14 cellular contexts compared by ENCODE assay signal in the genomic region with DNA sequence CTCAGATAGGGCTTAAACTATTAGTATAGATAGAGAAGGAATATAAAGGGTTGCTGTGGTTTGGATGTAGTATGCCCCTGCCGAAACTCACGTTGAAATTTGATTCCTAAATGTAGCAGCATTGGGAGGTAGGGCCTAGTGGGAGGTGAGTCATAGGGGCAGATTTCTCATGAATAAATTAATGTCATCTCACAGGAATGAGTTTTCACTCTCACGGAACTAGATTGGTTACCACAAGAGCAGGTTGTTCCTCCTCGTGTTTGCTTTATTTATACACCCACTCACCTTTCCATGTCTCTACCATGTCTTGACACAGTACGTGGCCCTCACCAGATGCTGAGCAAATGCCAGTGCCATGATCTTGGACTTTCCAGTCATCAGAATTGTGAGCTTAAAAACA.
DNase-seq lines count a peak whose midpoint lies in the region; ATAC-seq and TF ChIP-seq lines count a peak whose summit lies in the region.
"Had no signal": no experiment of that assay in that cellular context is flagged by ENCODE, and none has a peak within 500 bp of the region (broad histone marks: within the 10 kb centered on the region; RNA-seq: fewer than 3 reads in every experiment).

No MANE protein-coding gene starts in this region.

- TF ChIP-seq CTCF in astrocyte of the spinal cord (IDR thresholded peaks at IDR 0.05; ENCODE audit: low read depth, low read length) (no peak), mesothelial cell of epicardium (IDR thresholded peaks at IDR 0.05; ENCODE audit: unreplicated experiment) (no peak)

- peak overlapping the region; percentile 45 for H3K27ac Mint-ChIP-seq in mesothelial cell of epicardium
- H3K27ac Mint-ChIP-seq: CD4-positive, CD25-positive, alpha-beta regulatory T cell had no signal

- no peaks in the 10 kb centered on the region for H3K36me3 ChIP-seq in GM23248 (ENCODE audit: low read depth)
- H3K36me3 ChIP-seq: upper lobe of right lung had no signal

- no peaks in the 10 kb centered on the region for H3K79me2 ChIP-seq in GM23248 (ENCODE audit: insufficient read depth)

- H3K27me3 ChIP-seq in GM23248 (replicated peaks; ENCODE audit: insufficient read depth): no peaks in the 10 kb centered on the region
- H3K27me3 ChIP-seq: upper lobe of right lung had no signal

- H3K9ac ChIP-seq in GM23248: no peak overlapping the region

- H3F3A ChIP-seq in GM23248 (ENCODE audit: insufficient read depth): peaks cover 7% of the 10 kb centered on the region; the same call in 1 of the 2 replicates

- H3K4me1 ChIP-seq in GM23248 (ENCODE audit: insufficient read depth): peaks cover 11% of the 10 kb centered on the region
- H3K4me1 ChIP-seq: upper lobe of right lung had no signal

- in situ Hi-C loops in GM23248 (cut with MboI) (loop anchor here (25.0 kb wide), 2 partner anchors 431 to 1456 kb away; partner anchors contain the start of gene MMADHC), astrocyte of the spinal cord (cut with HindIII; ENCODE audit: low sequenced_read_pairs) (no loop called here)

- H3K4me3 ChIP-seq in GM23248: no peak overlapping the region
- no peak overlapping the region for H3K4me3 ChIP-seq in astrocyte of the spinal cord (ENCODE audit: low read depth, low read length)
- H3K4me3 ChIP-seq: upper lobe of right lung had no signal

- no peak overlapping the region for H3K27ac ChIP-seq in GM23248
- H3K27ac ChIP-seq: HL-60, upper lobe of right lung had no signal

- WGBS in GM23248 (ENCODE audit: low coverage in 1 of 2, low lambda C conversion rate in 2 of 2, missing lambda C conversion rate in 2 of 2), 2 experiments: 71 to 77% methylated on average over 5 of the region's 5 CpGs

- no peak for ATAC-seq in stimulated activated naive CD8-positive, alpha-beta T cell treated with anti-CD3 and anti-CD28 coated beads, Interleukin-15, Interleukin-2, amounts not matched to agents 100 U/mL and 50 U/mL, for 24 hours
- no peak for ATAC-seq in GM19035 (IDR thresholded peaks at IDR 0.05; ENCODE audit: unreplicated experiment)
- ATAC-seq in GM21423 (IDR thresholded peaks at IDR 0.05; ENCODE audit: unreplicated experiment): no peak
- ATAC-seq: sciatic nerve, upper lobe of right lung had no signal

- no peak overlapping the region for H3K4me2 ChIP-seq in GM23248 (ENCODE audit: unreplicated experiment)

- no peaks in the 10 kb centered on the region for H3K27me3 Mint-ChIP-seq in mesothelial cell of epicardium (ENCODE audit: low read depth)

- H2AFZ ChIP-seq in GM23248: no peak overlapping the region

- no peaks in the 10 kb centered on the region for H3K36me3 Mint-ChIP-seq in mesothelial cell of epicardium
- H3K36me3 Mint-ChIP-seq: CD4-positive, CD25-positive, alpha-beta regulatory T cell had no signal

- no peaks in the 10 kb centered on the region for H4K20me1 ChIP-seq in GM23248 (ENCODE audit: insufficient read depth)

- H3K4me1 Mint-ChIP-seq in mesothelial cell of epicardium: peaks cover 9% of the 10 kb centered on the region
- H3K4me1 Mint-ChIP-seq: CD4-positive, CD25-positive, alpha-beta regulatory T cell had no signal

- H3K4me3 Mint-ChIP-seq in mesothelial cell of epicardium: no peak overlapping the region
- H3K4me3 Mint-ChIP-seq: CD4-positive, CD25-positive, alpha-beta regulatory T cell had no signal

- DNase-seq in GM23248 (peak; percentile 49), NCI-H2107 treated with DMSO at 0.1 percent for 48 hours (lab: John Stamatoyannopoulos, UW; ENCODE audit: unreplicated experiment) (peak; percentile 81), astrocyte of the spinal cord (ENCODE audit: low read depth, low spot score) (peak; percentile 81), mesothelial cell of epicardium (ENCODE audit: low spot score in 2 of 2, unreplicated experiment in 2 of 2) (no peak), SK-N-DZ (ENCODE audit: low spot score) (no peak)
- DNase-seq in stimulated activated naive CD8-positive, alpha-beta T cell treated with anti-CD3 and anti-CD28 coated beads, Interleukin-15, Interleukin-2, amounts not matched to agents 100 U/mL and 50 U/mL, for 24 hours: no peak
- DNase-seq: activated CD8-positive, alpha-beta memory T cell treated with anti-CD3 and anti-CD28 coated beads, Interleukin-2, amount 50 U/mL, for 4 hours; CD4-positive, CD25-positive, alpha-beta regulatory T cell; OCI-M1; upper lobe of right lung had no signal

- H3K9me2 ChIP-seq in GM23248 (ENCODE audit: insufficient read depth): no peaks in the 10 kb centered on the region

- peaks cover 12% of the 10 kb centered on the region for H3K9me3 Mint-ChIP-seq in mesothelial cell of epicardium

- no peaks in the 10 kb centered on the region for H3K9me3 ChIP-seq in GM23248 (ENCODE audit: low read depth)
- H3K9me3 ChIP-seq: upper lobe of right lung had no signal

Comparison
In these comparisons a context has a peak if more than half of its experiments do, and no peak if none do; other contexts are left out.
1. DNase-seq: peak in GM23248 (single experiment), NCI-H2107 treated with DMSO at 0.1 percent for 48 hours (single experiment) and astrocyte of the spinal cord (single experiment); none in mesothelial cell of epicardium (0 of 2), stimulated activated naive CD8-positive, alpha-beta T cell treated with anti-CD3 and anti-CD28 coated beads, Interleukin-15, Interleukin-2, amounts not matched to agents 100 U/mL and 50 U/mL, for 24 hours (single experiment) and SK-N-DZ (single experiment).